13 cellular contexts compared by ENCODE assay signal in the genomic region with DNA sequence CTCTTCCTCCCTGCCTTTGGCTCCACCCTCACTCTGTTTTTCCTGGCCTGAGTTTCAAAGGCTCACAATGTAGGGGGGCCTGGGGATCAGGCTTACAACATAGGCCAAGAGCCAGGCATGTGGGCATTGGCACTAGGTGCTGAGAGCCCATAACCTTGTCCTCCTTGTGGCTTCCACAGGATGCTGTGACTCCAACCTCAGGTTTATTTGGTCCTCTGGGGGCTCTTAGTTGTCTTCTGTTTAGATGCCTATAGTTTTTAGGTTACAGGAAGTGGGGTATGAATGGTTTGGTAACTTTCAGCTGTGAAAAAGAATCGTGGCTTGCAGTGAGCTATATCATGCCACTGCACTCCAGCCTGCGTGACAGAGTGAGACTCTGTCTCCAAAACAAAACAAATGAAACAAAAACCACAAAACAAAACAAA. TPM values are rescaled to one million over a fixed set of nuclear protein-coding genes. Genes with fewer than 3 reads are reported as not detected.
DNase-seq lines count a peak whose midpoint lies in the region; ATAC-seq, FAIRE-seq and TF ChIP-seq lines count a peak whose summit lies in the region.
"Had no signal": no experiment of that assay in that cellular context is flagged by ENCODE, and none has a peak within 500 bp of the region (broad histone marks: within the 10 kb centered on the region; RNA-seq: fewer than 3 reads in every experiment).

No MANE protein-coding gene starts in this region.

- H3K9me3 ChIP-seq in lower lobe of right lung: no peaks in the 10 kb centered on the region
- H3K9me3 ChIP-seq in kidney (ENCODE audit: control insufficient read depth in 1 of 2, low read length in 2 of 2): no peaks in the 10 kb centered on the region
- H3K9me3 ChIP-seq: SK-N-SH had no signal

- H3K27me3 ChIP-seq in lower lobe of right lung (ENCODE audit: low read depth): no peaks in the 10 kb centered on the region

- no peaks in the 10 kb centered on the region for H3K4me1 ChIP-seq in lower lobe of right lung
- no peaks in the 10 kb centered on the region for H3K4me1 ChIP-seq in kidney (ENCODE audit: control insufficient read depth in 1 of 2, insufficient read depth in 1 of 2, low read depth in 1 of 2, low read length in 2 of 2)

- no peak overlapping the region for H3K9ac ChIP-seq in kidney (ENCODE audit: low read length in 2 of 2)
- H3K9ac ChIP-seq: SK-N-SH had no signal

- H3K4me3 ChIP-seq in GM12865 (ENCODE audit: low read depth, low read length) (no peak overlapping the region), lower lobe of right lung (no peak overlapping the region), kidney (ENCODE audit: low read length in 2 of 2) (no peak overlapping the region)
- H3K4me3 ChIP-seq in Jurkat, Clone E6-1 (ENCODE audit: low read length): no peak overlapping the region

- intact Hi-C loops in lower lobe of right lung (cut with DNase I): no loop called here
- intact Hi-C loops in kidney (cut with DNase I): no loop called here

- FAIRE-seq in H54 (lab: Jason Lieb, UNC) (no peak), kidney (lab: Jason Lieb, UNC) (no peak)

- H3K27ac ChIP-seq in lower lobe of right lung (no peak overlapping the region), kidney (ENCODE audit: low read depth in 2 of 2, low read length in 2 of 2) (no peak overlapping the region)

- ATAC-seq in GM19395 (IDR thresholded peaks at IDR 0.05; ENCODE audit: unreplicated experiment) (peak; percentile 80), lower lobe of right lung (peak; percentile 41 to 57), HG02588 (IDR thresholded peaks at IDR 0.05; ENCODE audit: unreplicated experiment) (no peak)

- H3K36me3 ChIP-seq in lower lobe of right lung (peaks cover 7% of the 10 kb centered on the region), kidney (ENCODE audit: control insufficient read depth in 1 of 2, insufficient read depth in 2 of 2, low read length in 2 of 2) (no peaks in the 10 kb centered on the region)

- TF ChIP-seq CTCF in GM12865 (IDR thresholded peaks at IDR 0.05; ENCODE audit: insufficient read depth, low read depth, low read length, missing control alignments) (no peak), lower lobe of right lung (IDR thresholded peaks at IDR 0.05) (no peak), kidney (IDR thresholded peaks at IDR 0.05; ENCODE audit: borderline replicate concordance, extremely low read depth, insufficient read depth) (no peak)

- no peak for TF ChIP-seq POLR2A in H54 (IDR thresholded peaks at IDR 0.05; ENCODE audit: low read depth, low read length)

- peak; percentile 79 for DNase-seq in GM12865 (ENCODE audit: low read depth)
- DNase-seq in Jurkat, Clone E6-1 (ENCODE audit: low read depth, low spot score): peak; percentile 63
- no peak for DNase-seq in lower lobe of right lung
- no peak for DNase-seq in H54 (ENCODE audit: insufficient read length, low spot score)
- DNase-seq in NCI-H226: no peak
- DNase-seq in kidney: no peak
- DNase-seq: cortex of kidney, hypothalamus, NCI-H2227 treated with DMSO at 0.1 percent for 48 hours, SK-N-SH had no signal

RNA-seq across cellular contexts. Expression of a gene that starts 25.6 kb away (rescaled TPM):
- not detected for polyA plus RNA-seq in Jurkat, Clone E6-1 (2012; ENCODE audit: insufficient read depth, insufficient read length)
- 5.3 TPM for total RNA-seq in lower lobe of right lung
- 12.4 TPM for total RNA-seq in kidney
- 10.7 TPM for polyA plus RNA-seq in kidney (ENCODE audit: insufficient read depth, low read depth, low replicate concordance)

RNA-seq across cellular contexts. Expression of a gene that starts 25.9 kb away (rescaled TPM):
- polyA plus RNA-seq in Jurkat, Clone E6-1 (2012; ENCODE audit: insufficient read depth, insufficient read length): 32.9 TPM
- total RNA-seq in lower lobe of right lung: 78.7 TPM
- 127 TPM for total RNA-seq in kidney
- polyA plus RNA-seq in kidney (ENCODE audit: insufficient read depth, low read depth, low replicate concordance): 248 TPM

RNA-seq across cellular contexts. Expression of a gene that starts 32.5 kb away (rescaled TPM):
- polyA plus RNA-seq in Jurkat, Clone E6-1 (2012; ENCODE audit: insufficient read depth, insufficient read length): 177 TPM
- total RNA-seq in lower lobe of right lung (72.6 TPM), kidney (114 TPM)
- 254 TPM for polyA plus RNA-seq in kidney (ENCODE audit: insufficient read depth, low read depth, low replicate concordance)

RNA-seq across cellular contexts. Expression of a gene that starts 40.2 kb away (rescaled TPM):
- not detected for polyA plus RNA-seq in Jurkat, Clone E6-1 (2012; ENCODE audit: insufficient read depth, insufficient read length)
- total RNA-seq in lower lobe of right lung: not detected
- not detected for total RNA-seq in kidney
- not detected for polyA plus RNA-seq in kidney (ENCODE audit: insufficient read depth, low read depth, low replicate concordance)
- total RNA-seq: neural crest cell had no signal
- polyA plus RNA-seq: SK-N-SH had no signal

Comparison
In these comparisons a context has a peak if more than half of its experiments do, and no peak if none do; other contexts are left out.
1. DNase-seq: peak in GM12865 (single experiment) and Jurkat, Clone E6-1 (single experiment); none in lower lobe of right lung (single experiment), H54 (single experiment), NCI-H226 (single experiment) and kidney (single experiment).